In the genomic region with DNA sequence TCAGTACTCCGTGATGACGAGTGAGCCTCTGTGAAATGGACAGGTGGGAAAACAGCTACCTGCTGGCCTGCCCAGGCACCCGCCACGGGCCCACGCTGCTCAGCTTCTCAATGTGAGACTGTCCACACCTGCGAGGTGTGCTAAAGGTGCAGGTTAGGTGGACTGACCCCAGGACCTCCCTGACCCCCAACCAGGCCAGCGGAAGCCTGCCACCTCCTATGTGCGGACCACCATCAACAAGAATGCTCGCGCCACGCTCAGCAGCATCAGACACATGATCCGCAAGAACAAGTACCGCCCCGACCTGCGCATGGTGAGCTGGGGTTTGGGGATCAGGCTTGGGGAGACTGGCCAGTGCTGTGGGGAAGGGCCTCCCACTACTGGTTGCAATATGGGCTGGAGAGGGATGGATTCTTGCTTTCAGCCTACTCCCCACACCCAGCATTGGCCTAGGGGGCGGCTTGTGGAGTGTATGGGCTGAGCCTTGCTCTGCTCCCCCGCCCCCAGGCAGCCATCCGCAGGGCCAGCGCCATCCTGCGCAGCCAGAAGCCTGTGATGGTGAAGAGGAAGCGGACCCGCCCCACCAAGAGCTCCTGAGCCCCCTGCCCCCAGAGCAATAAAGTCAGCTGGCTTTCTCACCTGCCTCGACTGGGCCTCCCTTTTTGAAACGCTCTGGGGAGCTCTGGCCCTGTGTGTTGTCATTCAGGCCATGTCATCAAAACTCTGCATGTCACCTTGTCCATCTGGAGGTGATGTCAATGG, we compare ENCODE assay signal across 8 cellular contexts. TPM values are rescaled to one million over a fixed set of nuclear protein-coding genes. Genes with fewer than 3 reads are reported as not detected.
DNase-seq lines count a peak whose midpoint lies in the region; ATAC-seq and TF ChIP-seq lines count a peak whose summit lies in the region.

No MANE protein-coding gene starts in this region.

- peaks cover 26% of the 10 kb centered on the region for H3K36me3 ChIP-seq in Karpas-422 (ENCODE audit: insufficient read depth, low read length)

- intact Hi-C loops in CD4-positive, alpha-beta T cell (cut with DNase I, micrococcal nuclease): loop anchor here (2.0 to 5.0 kb wide), 3 partner anchors 36 to 254 kb away; a partner anchor contains a TSS

- no peaks in the 10 kb centered on the region for H3K27me3 Mint-ChIP-seq in CD4-positive, alpha-beta T cell
- no peaks in the 10 kb centered on the region for H3K27me3 Mint-ChIP-seq in natural killer cell treated with Interleukin-12 subunit alpha and Interleukin-12 subunit beta and Interleukin-15 and Interleukin-18, amount 100 ng/mL, for 72 hours

- peaks cover 17% of the 10 kb centered on the region for H3K79me2 ChIP-seq in Karpas-422 (ENCODE audit: low read length)

- H3K9me2 ChIP-seq in Karpas-422 (replicated peaks; ENCODE audit: insufficient read depth, low read length): no peaks in the 10 kb centered on the region

- no peak for TF ChIP-seq CTCF in CD4-positive, alpha-beta T cell (IDR thresholded peaks at IDR 0.05)
- no peak for TF ChIP-seq CTCF in choroid plexus epithelial cell (conservative IDR thresholded peaks at IDR 0.05; ENCODE audit: low read depth, low read length)

- H3K4me3 Mint-ChIP-seq in CD4-positive, alpha-beta T cell: peak overlapping the region; percentile 100
- peak overlapping the region; percentile 98 for H3K4me3 Mint-ChIP-seq in natural killer cell treated with Interleukin-12 subunit alpha and Interleukin-12 subunit beta and Interleukin-15 and Interleukin-18, amount 100 ng/mL, for 72 hours

- peak overlapping the region; percentile 42 for H3K27ac ChIP-seq in CD4-positive, alpha-beta T cell (ENCODE audit: low read depth, low read length)
- no peak overlapping the region for H3K27ac ChIP-seq in Karpas-422 (ENCODE audit: low read length)

- H3K36me3 Mint-ChIP-seq in CD4-positive, alpha-beta T cell (ENCODE audit: low read depth): peaks cover 68% of the 10 kb centered on the region
- H3K36me3 Mint-ChIP-seq in natural killer cell treated with Interleukin-12 subunit alpha and Interleukin-12 subunit beta and Interleukin-15 and Interleukin-18, amount 100 ng/mL, for 72 hours: peaks cover 11% of the 10 kb centered on the region

- DNase-seq in CD4-positive, alpha-beta T cell: no peak
- DNase-seq in Karpas-422 (no peak), choroid plexus epithelial cell (ENCODE audit: low read depth) (no peak), glomerular visceral epithelial cell (ENCODE audit: extremely low spot score) (no peak), NCI-H345 treated with DMSO at 0.1 percent for 48 hours (lab: John Stamatoyannopoulos, UW; ENCODE audit: unreplicated experiment) (no peak)
- no peak for DNase-seq in natural killer cell treated with Interleukin-12 subunit alpha and Interleukin-12 subunit beta and Interleukin-15 and Interleukin-18, amount 100 ng/mL, for 72 hours (ENCODE audit: low spot score)

- H3K4me3 ChIP-seq in Karpas-422 (ENCODE audit: low read length): peak overlapping the region; percentile 99; the same call in 1 of the 2 replicates
- peak overlapping the region; percentile 77 for H3K4me3 ChIP-seq in choroid plexus epithelial cell (ENCODE audit: low read depth, low read length)

- H3K4me1 ChIP-seq in Karpas-422 (ENCODE audit: low read length): peaks cover 35% of the 10 kb centered on the region

- H4K20me1 ChIP-seq in Karpas-422 (ENCODE audit: insufficient read depth, low read depth, low read length): peaks cover 50% of the 10 kb centered on the region

- peaks cover 71% of the 10 kb centered on the region for H3K4me1 Mint-ChIP-seq in CD4-positive, alpha-beta T cell (ENCODE audit: low read depth)
- peaks cover 48 to 51% of the 10 kb centered on the region in 2 donors for H3K4me1 Mint-ChIP-seq in natural killer cell treated with Interleukin-12 subunit alpha and Interleukin-12 subunit beta and Interleukin-15 and Interleukin-18, amount 100 ng/mL, for 72 hours (ENCODE audit: low read depth in 2 of 2)

- H3K27me3 ChIP-seq in CD4-positive, alpha-beta T cell (ENCODE audit: control insufficient read depth, insufficient read depth, low read length): no peaks in the 10 kb centered on the region
- H3K27me3 ChIP-seq in Karpas-422 (ENCODE audit: low read length): no peaks in the 10 kb centered on the region

- POLR2A ChIA-PET in CD4-positive, alpha-beta T cell (lab: Charles Lee): interaction anchor here (1.0 to 5.4 kb wide), 7 partner anchors 12 to 128 kb away, joined by 4 to 45 read pairs (median 10); a partner anchor contains a TSS

- no peaks in the 10 kb centered on the region for H3K9me3 ChIP-seq in CD4-positive, alpha-beta T cell (ENCODE audit: control insufficient read depth, low read length)
- no peaks in the 10 kb centered on the region for H3K9me3 ChIP-seq in Karpas-422 (ENCODE audit: low read length)

- H2AFZ ChIP-seq in Karpas-422 (ENCODE audit: low read length): no peak overlapping the region

- no peak for ATAC-seq in CD4-positive, alpha-beta T cell (ENCODE audit: poor library complexity)
- no peak for ATAC-seq in natural killer cell treated with Interleukin-12 subunit alpha and Interleukin-12 subunit beta and Interleukin-15 and Interleukin-18, amount 100 ng/mL, for 72 hours
- ATAC-seq in HG03378 (IDR thresholded peaks at IDR 0.05; ENCODE audit: unreplicated experiment) (no peak), GM19035 (IDR thresholded peaks at IDR 0.05; ENCODE audit: unreplicated experiment) (no peak)

- no peaks in the 10 kb centered on the region for H3K9me3 Mint-ChIP-seq in CD4-positive, alpha-beta T cell
- H3K9me3 Mint-ChIP-seq in natural killer cell treated with Interleukin-12 subunit alpha and Interleukin-12 subunit beta and Interleukin-15 and Interleukin-18, amount 100 ng/mL, for 72 hours: no peaks in the 10 kb centered on the region

- H3K27ac Mint-ChIP-seq in CD4-positive, alpha-beta T cell: peak overlapping the region; percentile 97
- H3K27ac Mint-ChIP-seq in natural killer cell treated with Interleukin-12 subunit alpha and Interleukin-12 subunit beta and Interleukin-15 and Interleukin-18, amount 100 ng/mL, for 72 hours: peak overlapping the region; percentile 98 to 99

- peak overlapping the region; percentile 92 for H3K4me2 ChIP-seq in Karpas-422 (ENCODE audit: low read depth, low read length, poor library complexity, severe bottlenecking)

- H3K9ac ChIP-seq in Karpas-422 (ENCODE audit: low read length): peak overlapping the region; percentile 99; the same call in 1 of the 2 replicates

- CTCF ChIA-PET in CD4-positive, alpha-beta T cell (lab: Charles Lee): no interaction called here

RNA-seq across cellular contexts. Expression of a gene that starts 2.2 kb away (rescaled TPM):
- total RNA-seq in CD4-positive, alpha-beta T cell: 1,000 to 10,000 TPM; 3,995 to 4,178 TPM
- total RNA-seq in Karpas-422 (2014; rRNA removed; shearing (Covaris generic); ENCODE audit: low replicate concordance): 959 and 1,311 TPM in 2 replicates
- 1,000 to 10,000 TPM; 1,106 to 1,518 TPM for total RNA-seq in natural killer cell treated with Interleukin-12 subunit alpha and Interleukin-12 subunit beta and Interleukin-15 and Interleukin-18, amount 100 ng/mL, for 72 hours

RNA-seq across cellular contexts. Expression of a gene that starts 3.8 kb away (rescaled TPM):
- total RNA-seq in CD4-positive, alpha-beta T cell: 10 to 100 TPM; 14.2 to 14.3 TPM
- total RNA-seq in Karpas-422 (2014; rRNA removed; shearing (Covaris generic); ENCODE audit: low replicate concordance): 0.89 and 8.0 TPM in 2 replicates
- total RNA-seq in natural killer cell treated with Interleukin-12 subunit alpha and Interleukin-12 subunit beta and Interleukin-15 and Interleukin-18, amount 100 ng/mL, for 72 hours: 1 to 10 TPM; 5.2 to 8.3 TPM

RNA-seq across cellular contexts. Expression of a gene that starts 11.3 kb away (rescaled TPM):
- total RNA-seq in CD4-positive, alpha-beta T cell: not detected
- total RNA-seq in Karpas-422 (2014; rRNA removed; shearing (Covaris generic); ENCODE audit: low replicate concordance): not detected in 2 replicates
- not detected for total RNA-seq in natural killer cell treated with Interleukin-12 subunit alpha and Interleukin-12 subunit beta and Interleukin-15 and Interleukin-18, amount 100 ng/mL, for 72 hours

RNA-seq across cellular contexts. Expression of a gene that starts 17.7 kb away (rescaled TPM):
- under 1 TPM; 0.22 to 0.92 TPM for total RNA-seq in CD4-positive, alpha-beta T cell
- 0.40 and 0.41 TPM in 2 replicates for total RNA-seq in Karpas-422 (2014; rRNA removed; shearing (Covaris generic); ENCODE audit: low replicate concordance)
- total RNA-seq in natural killer cell treated with Interleukin-12 subunit alpha and Interleukin-12 subunit beta and Interleukin-15 and Interleukin-18, amount 100 ng/mL, for 72 hours: under 1 TPM in 1 of 2 donors, not detected in 1; 0.78 TPM

RNA-seq across cellular contexts. Expression of a gene that starts 19.7 kb away (rescaled TPM):
- 10 to 100 TPM; 50.9 to 62.9 TPM for total RNA-seq in CD4-positive, alpha-beta T cell
- 291 and 1,094 TPM in 2 replicates for total RNA-seq in Karpas-422 (2014; rRNA removed; shearing (Covaris generic); ENCODE audit: low replicate concordance)
- total RNA-seq in natural killer cell treated with Interleukin-12 subunit alpha and Interleukin-12 subunit beta and Interleukin-15 and Interleukin-18, amount 100 ng/mL, for 72 hours: 100 to 1,000 TPM; 247 to 423 TPM
